ENCODE assay signal across 13 cellular contexts in genomic region chr3:1404270-1404669, GRCh38.
DNase-seq lines count a peak whose midpoint lies in the region; ATAC-seq and TF ChIP-seq lines count a peak whose summit lies in the region.
"Had no signal": no experiment of that assay in that cellular context is flagged by ENCODE, and none has a peak within 500 bp of the region (broad histone marks: within the 10 kb centered on the region; RNA-seq: fewer than 3 reads in every experiment).

No MANE protein-coding gene starts in this region.

- peaks cover 13% of the 10 kb centered on the region for H3K4me1 ChIP-seq in smooth muscle cell (ENCODE audit: low read depth)
- H3K4me1 ChIP-seq: breast epithelium, tibial nerve had no signal

- H2AFZ ChIP-seq in smooth muscle cell (ENCODE audit: low read depth), result no peak overlapping the region

- H3K36me3 ChIP-seq in kidney epithelial cell (ENCODE audit: control insufficient read depth, insufficient read depth, low read length) (no peaks in the 10 kb centered on the region), smooth muscle cell (ENCODE audit: low read depth) (no peaks in the 10 kb centered on the region)
- H3K36me3 ChIP-seq: breast epithelium, tibial nerve had no signal

- no peak for ATAC-seq in HG02840 (IDR thresholded peaks at IDR 0.05; ENCODE audit: low FRiP score, unreplicated experiment)
- no peak for ATAC-seq in GM21723 (IDR thresholded peaks at IDR 0.05; ENCODE audit: unreplicated experiment)
- ATAC-seq in SK-N-SH treated with all-trans-retinoic acid at 6 μM for 48 hours, result no peak

- peak overlapping the region; percentile 56 for H3K4me2 ChIP-seq in smooth muscle cell

- H3K27me3 ChIP-seq in kidney epithelial cell (ENCODE audit: control insufficient read depth, insufficient read depth, low read length) (no peaks in the 10 kb centered on the region), smooth muscle cell (ENCODE audit: low read depth) (no peaks in the 10 kb centered on the region)
- H3K27me3 ChIP-seq: breast epithelium, tibial nerve had no signal

- H3K9me3 ChIP-seq in smooth muscle cell (replicated peaks; ENCODE audit: low read depth), result no peaks in the 10 kb centered on the region
- H3K9me3 ChIP-seq: breast epithelium, tibial nerve had no signal

- H3K4me3 ChIP-seq in kidney epithelial cell (ENCODE audit: low read depth, low read length) (no peak overlapping the region), smooth muscle cell (no peak overlapping the region)
- H3K4me3 ChIP-seq: breast epithelium, tibial nerve had no signal

- no peak overlapping the region for H3K9ac ChIP-seq in smooth muscle cell (ENCODE audit: low read depth)

- no peak for TF ChIP-seq CTCF in kidney epithelial cell (IDR thresholded peaks at IDR 0.05; ENCODE audit: insufficient read depth, low read length, poor library complexity, severe bottlenecking)
- no peak for TF ChIP-seq CTCF in smooth muscle cell (IDR thresholded peaks at IDR 0.05; ENCODE audit: borderline replicate concordance, insufficient read depth, poor library complexity, severe bottlenecking)

- H3K27ac ChIP-seq in smooth muscle cell (ENCODE audit: low read depth), result peak overlapping the region; percentile 67
- H3K27ac ChIP-seq: breast epithelium, tibial nerve had no signal

- no peaks in the 10 kb centered on the region for H3K79me2 ChIP-seq in smooth muscle cell (ENCODE audit: low read depth)

- H4K20me1 ChIP-seq in smooth muscle cell (ENCODE audit: low read depth), result no peaks in the 10 kb centered on the region

- WGBS in smooth muscle cell (ENCODE audit: low lambda C conversion rate), result 26% methylated on average over 1 of the region's 1 CpG

- DNase-seq in NCI-H345 (lab: John Stamatoyannopoulos, UW) (peak; percentile 66), NCI-H345 treated with DMSO at 0.1 percent for 48 hours (lab: John Stamatoyannopoulos, UW; ENCODE audit: unreplicated experiment) (no peak), OCI-M1 (lab: John Stamatoyannopoulos, UW) (peak; percentile 16), kidney epithelial cell (ENCODE audit: low read depth) (peak; percentile 85), smooth muscle cell (lab: John Stamatoyannopoulos, UW; ENCODE audit: unreplicated experiment) (no peak)
- DNase-seq: activated CD4-positive, alpha-beta T cell treated with anti-CD3 and anti-CD28 coated beads, Interleukin-2, amount 50 U/mL, for 48 hours; stimulated activated CD4-positive, alpha-beta T cell treated with anti-CD3 and anti-CD28 coated beads, Interleukin-15, amount 100 ng/mL, for 24 hours; T-helper 9 cell had no signal

- no peaks in the 10 kb centered on the region for H3F3A ChIP-seq in smooth muscle cell (ENCODE audit: low read depth)

TF ChIP-seq in SK-N-SH treated with all-trans-retinoic acid at 6 μM for 48 hours, 23 proteins besides CTCF, POLR2A, EP300 and RAD21:
- TF ChIP-seq TSHZ2 (CRISPR knock-in tag; IDR thresholded peaks at IDR 0.05), result no peak
- TF ChIP-seq CSRNP3 (CRISPR knock-in tag; IDR thresholded peaks at IDR 0.05), result no peak
- TF ChIP-seq ZNF8 (CRISPR knock-in tag; IDR thresholded peaks at IDR 0.05), result no peak
- no peak for TF ChIP-seq ARNTL (CRISPR knock-in tag; IDR thresholded peaks at IDR 0.05; ENCODE audit: borderline replicate concordance, low read depth)
- TF ChIP-seq GLIS3 (CRISPR knock-in tag; IDR thresholded peaks at IDR 0.05), result no peak
- TF ChIP-seq CSDC2 (CRISPR knock-in tag; IDR thresholded peaks at IDR 0.05), result no peak
- no peak for TF ChIP-seq CREB5 (CRISPR knock-in tag; IDR thresholded peaks at IDR 0.05; ENCODE audit: low read depth)
- TF ChIP-seq RARB (CRISPR knock-in tag; IDR thresholded peaks at IDR 0.05), result no peak
- TF ChIP-seq TOX (CRISPR knock-in tag; IDR thresholded peaks at IDR 0.05; ENCODE audit: borderline replicate concordance), result no peak
- TF ChIP-seq ESRRG (CRISPR knock-in tag; IDR thresholded peaks at IDR 0.05), result no peak
- TF ChIP-seq ZFP30 (CRISPR knock-in tag; IDR thresholded peaks at IDR 0.05), result no peak
- TF ChIP-seq SNAI2 (CRISPR knock-in tag; IDR thresholded peaks at IDR 0.05), result no peak
- TF ChIP-seq ZC3H10 (CRISPR knock-in tag; IDR thresholded peaks at IDR 0.05), result no peak
- no peak for TF ChIP-seq PPARA (CRISPR knock-in tag; IDR thresholded peaks at IDR 0.05; ENCODE audit: borderline replicate concordance)
- TF ChIP-seq OSR1 (CRISPR knock-in tag; IDR thresholded peaks at IDR 0.05), result no peak
- TF ChIP-seq ZNF565 (CRISPR knock-in tag; conservative IDR thresholded peaks at IDR 0.05; ENCODE audit: low read depth), result no peak
- TF ChIP-seq ISL1 (CRISPR knock-in tag; IDR thresholded peaks at IDR 0.05), result no peak
- TF ChIP-seq TCF4 (CRISPR knock-in tag; IDR thresholded peaks at IDR 0.05; ENCODE audit: borderline replicate concordance), result no peak
- no peak for TF ChIP-seq PATZ1 (CRISPR knock-in tag; IDR thresholded peaks at IDR 0.05; ENCODE audit: borderline replicate concordance)

Comparison
In these comparisons a context has a peak if more than half of its experiments do, and no peak if none do; other contexts are left out.
1. DNase-seq: peak in NCI-H345 (single experiment), OCI-M1 (single experiment) and kidney epithelial cell (single experiment); none in NCI-H345 treated with DMSO at 0.1 percent for 48 hours (single experiment) and smooth muscle cell (single experiment).